15 cellular contexts compared by ENCODE assay signal in genomic region chr1:89460348-89460747, GRCh38.
A peak's percentile ranks its signal among the peaks of the same experiment; 100 is the strongest.
DNase-seq lines count a peak whose midpoint lies in the region; ATAC-seq and TF ChIP-seq lines count a peak whose summit lies in the region.
"Had no signal": no experiment of that assay in that cellular context is flagged by ENCODE, and none has a peak within 500 bp of the region (broad histone marks: within the 10 kb centered on the region; RNA-seq: fewer than 3 reads in every experiment).

No MANE protein-coding gene starts in this region.

- no peaks in the 10 kb centered on the region for H3K36me3 Mint-ChIP-seq in CD4-positive, CD25-positive, alpha-beta regulatory T cell

- H3K27me3 Mint-ChIP-seq in CD4-positive, CD25-positive, alpha-beta regulatory T cell, result peaks cover 50% of the 10 kb centered on the region

- H3K36me3 ChIP-seq in CD4-positive, CD25-positive, alpha-beta regulatory T cell (ENCODE audit: control insufficient read depth, insufficient read depth, low read length), result no peaks in the 10 kb centered on the region
- no peaks in the 10 kb centered on the region for H3K36me3 ChIP-seq in mucosa of descending colon (ENCODE audit: low read depth)
- H3K36me3 ChIP-seq: BLaER1, SJCRH30 had no signal

- peaks cover 0 to 13% (median 7%) of the 10 kb centered on the region in 4 donors for H3K4me1 Mint-ChIP-seq in CD4-positive, CD25-positive, alpha-beta regulatory T cell

- intact Hi-C loops in mucosa of descending colon (cut with DNase I, micrococcal nuclease), result no loop called here

- DNase-seq in CD4-positive, CD25-positive, alpha-beta regulatory T cell, result peak in 1 of 3 donors; percentile 10
- DNase-seq in OCI-M1 (lab: John Stamatoyannopoulos, UW), result peak; percentile 49
- DNase-seq in mucosa of descending colon, result no peak
- DNase-seq in retina, result no peak
- DNase-seq in anterior cingulate cortex (lab: John Stamatoyannopoulos, UW), result no peak
- no peak for DNase-seq in GM10266 (ENCODE audit: extremely low spot score)
- DNase-seq: DMS79 treated with DMSO at 0.1 percent for 48 hours, KG1, NCI-H1092 treated with DMSO at 0.1 percent for 48 hours, NCI-H1694, NCI-H2081 treated with DMSO at 0.1 percent for 48 hours, SJCRH30 had no signal

- H3K4me3 ChIP-seq in CD4-positive, CD25-positive, alpha-beta regulatory T cell (ENCODE audit: low read depth, low read length), result no peak overlapping the region
- H3K4me3 ChIP-seq in mucosa of descending colon, result no peak overlapping the region
- H3K4me3 ChIP-seq: BLaER1, SJCRH30 had no signal

- peaks cover 5% of the 10 kb centered on the region for H3K4me1 ChIP-seq in CD4-positive, CD25-positive, alpha-beta regulatory T cell (ENCODE audit: control insufficient read depth, insufficient read depth, low read length, poor library complexity, severe bottlenecking)
- H3K4me1 ChIP-seq in mucosa of descending colon (ENCODE audit: low read depth), result no peaks in the 10 kb centered on the region
- H3K4me1 ChIP-seq: SJCRH30 had no signal

- H3K9me3 Mint-ChIP-seq in CD4-positive, CD25-positive, alpha-beta regulatory T cell, result peaks cover 0 to 2% (median 0%) of the 10 kb centered on the region in 7 donors

- H3K4me3 Mint-ChIP-seq in CD4-positive, CD25-positive, alpha-beta regulatory T cell, result no peak overlapping the region

- TF ChIP-seq CTCF in C4-2B (conservative IDR thresholded peaks at IDR 0.05) (peak; percentile 5; the same call in 1 of the 2 replicates), mucosa of descending colon (IDR thresholded peaks at IDR 0.05) (no peak), GM10266 (IDR thresholded peaks at IDR 0.05; ENCODE audit: control insufficient read depth, insufficient read depth, low read depth, missing control alignments) (no peak)

- H3K27me3 ChIP-seq in CD4-positive, CD25-positive, alpha-beta regulatory T cell (ENCODE audit: control insufficient read depth, insufficient read depth, low read length), result peaks cover 22% of the 10 kb centered on the region
- H3K27me3 ChIP-seq: SJCRH30 had no signal

- H3K27ac ChIP-seq in C4-2B, result no peak overlapping the region
- no peak overlapping the region for H3K27ac ChIP-seq in CD4-positive, CD25-positive, alpha-beta regulatory T cell (ENCODE audit: insufficient read depth, low read length, poor library complexity, severe bottlenecking)
- H3K27ac ChIP-seq: BLaER1, SJCRH30 had no signal

- peak; percentile 31 to 42 for ATAC-seq in CD4-positive, CD25-positive, alpha-beta regulatory T cell (ENCODE audit: low read depth in 2 of 2)
- ATAC-seq in mucosa of descending colon, result peak; percentile 90
- ATAC-seq: HepG2 had no signal

- H3K9me3 ChIP-seq in CD4-positive, CD25-positive, alpha-beta regulatory T cell (ENCODE audit: control insufficient read depth in 2 of 2, low read length in 2 of 2), result no peaks in the 10 kb centered on the region
- H3K9me3 ChIP-seq in mucosa of descending colon, result no peaks in the 10 kb centered on the region
- H3K9me3 ChIP-seq: BLaER1, SJCRH30 had no signal

- no peak overlapping the region for H3K27ac Mint-ChIP-seq in CD4-positive, CD25-positive, alpha-beta regulatory T cell
